Comparison of ENCODE assay signal across 1 cellular context in the genomic region with DNA sequence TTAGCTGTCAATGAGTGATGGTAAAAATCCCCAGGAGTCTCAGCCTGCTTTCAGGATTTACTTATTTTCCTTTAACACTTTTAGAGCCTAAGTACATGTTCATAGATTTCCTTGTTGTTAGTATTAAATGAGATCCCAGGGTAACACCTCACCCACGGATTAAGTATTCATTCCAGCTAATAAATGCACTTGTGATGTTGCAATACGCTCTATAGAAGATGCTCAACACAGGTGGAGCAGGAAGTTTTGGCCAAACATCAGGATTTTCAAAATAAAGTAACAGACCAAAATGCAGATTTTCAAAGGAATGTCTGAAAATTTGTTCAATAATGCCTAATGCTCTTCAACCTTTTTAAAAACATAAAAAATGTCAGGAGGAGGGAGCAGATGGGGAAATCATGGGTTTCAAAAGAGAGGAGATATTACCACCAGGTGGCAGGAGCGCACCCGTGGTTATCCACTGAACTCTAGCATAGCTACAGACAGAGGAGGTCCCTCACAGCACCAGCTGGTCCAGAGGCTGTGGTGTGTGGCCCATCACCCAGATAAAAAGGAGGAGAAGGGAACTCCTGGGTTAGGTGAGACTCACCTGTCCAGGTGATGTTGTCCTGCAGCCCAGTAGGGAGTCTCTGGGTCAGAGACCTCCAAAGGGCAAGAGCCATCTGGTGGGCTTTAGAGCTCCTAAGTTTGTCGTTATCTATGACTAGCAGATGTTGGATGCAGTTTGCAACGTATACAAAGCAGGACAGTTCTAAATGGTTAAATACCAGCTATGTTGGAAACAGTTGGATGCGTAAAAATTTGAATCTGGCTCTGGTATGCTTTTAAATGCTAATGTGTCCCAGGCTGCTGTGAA.
A peak's percentile ranks its signal among the peaks of the same experiment; 100 is the strongest.
TF ChIP-seq lines count a peak whose summit lies in the region.

No MANE protein-coding gene starts in this region.

TF ChIP-seq in K562, 482 proteins besides CTCF, POLR2A, EP300 and RAD21 (continued from another document):
- TF ChIP-seq MEIS2 (IDR thresholded peaks at IDR 0.05; ENCODE audit: partially characterized antibody) (no peak), CEBPB (tag; IDR thresholded peaks at IDR 0.05) (peak; percentile 92), CHCHD3 (CRISPR knock-in tag; IDR thresholded peaks at IDR 0.05) (no peak), SMC3 (conservative IDR thresholded peaks at IDR 0.05; ENCODE audit: insufficient read depth, low read depth, low read length) (peak; percentile 84), TEAD4 (IDR thresholded peaks at IDR 0.05; ENCODE audit: low read length) (0 out of 2 replicates have a peak, but pooled peaks have one; percentile 5), TEAD4 (CRISPR knock-in tag; IDR thresholded peaks at IDR 0.05; ENCODE audit: borderline replicate concordance) (no peak), HMG20B (CRISPR knock-in tag; IDR thresholded peaks at IDR 0.05) (no peak), NFYB (IDR thresholded peaks at IDR 0.05; ENCODE audit: extremely low read depth, insufficient read length) (no peak), ILF3 (IDR thresholded peaks at IDR 0.05; ENCODE audit: borderline replicate concordance) (no peak), SMAD3 (CRISPR knock-in tag; conservative IDR thresholded peaks at IDR 0.05) (no peak), C11orf30 (IDR thresholded peaks at IDR 0.05; ENCODE audit: low read depth) (no peak), ZNF384 (IDR thresholded peaks at IDR 0.05; ENCODE audit: low read depth, low read length) (0 out of 2 replicates have a peak, but pooled peaks have one; percentile 12), ARID1B (IDR thresholded peaks at IDR 0.05) (peak; percentile 68), ZNF586 (CRISPR knock-in tag; conservative IDR thresholded peaks at IDR 0.05) (no peak), HNRNPLL (IDR thresholded peaks at IDR 0.05; ENCODE audit: low read depth, low read length, poor library complexity, severe bottlenecking) (no peak), ZZZ3 (IDR thresholded peaks at IDR 0.05) (no peak), RB1 (IDR thresholded peaks at IDR 0.05; ENCODE audit: low read depth) (peak; percentile 28; the same call in 1 of the 2 replicates), LCOR (CRISPR knock-in tag; IDR thresholded peaks at IDR 0.05) (no peak), HEY1 (CRISPR knock-in tag; IDR thresholded peaks at IDR 0.05; ENCODE audit: borderline replicate concordance) (no peak), BACH1 (tag; IDR thresholded peaks at IDR 0.05) (no peak), MED1 (CRISPR knock-in tag; IDR thresholded peaks at IDR 0.05; ENCODE audit: borderline replicate concordance) (no peak), ERF (CRISPR knock-in tag; IDR thresholded peaks at IDR 0.05) (no peak), SRSF9 (IDR thresholded peaks at IDR 0.05; ENCODE audit: borderline replicate concordance, low read depth, low read length) (no peak), CBFA2T2 (conservative IDR thresholded peaks at IDR 0.05) (peak; percentile 65)
- TF ChIP-seq, protein P1, sequence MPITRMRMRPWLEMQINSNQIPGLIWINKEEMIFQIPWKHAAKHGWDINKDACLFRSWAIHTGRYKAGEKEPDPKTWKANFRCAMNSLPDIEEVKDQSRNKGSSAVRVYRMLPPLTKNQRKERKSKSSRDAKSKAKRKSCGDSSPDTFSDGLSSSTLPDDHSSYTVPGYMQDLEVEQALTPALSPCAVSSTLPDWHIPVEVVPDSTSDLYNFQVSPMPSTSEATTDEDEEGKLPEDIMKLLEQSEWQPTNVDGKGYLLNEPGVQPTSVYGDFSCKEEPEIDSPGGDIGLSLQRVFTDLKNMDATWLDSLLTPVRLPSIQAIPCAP (CRISPR knock-in tag; IDR thresholded peaks at IDR 0.05; ENCODE audit: borderline replicate concordance), result no peak
- TF ChIP-seq, protein P2, sequence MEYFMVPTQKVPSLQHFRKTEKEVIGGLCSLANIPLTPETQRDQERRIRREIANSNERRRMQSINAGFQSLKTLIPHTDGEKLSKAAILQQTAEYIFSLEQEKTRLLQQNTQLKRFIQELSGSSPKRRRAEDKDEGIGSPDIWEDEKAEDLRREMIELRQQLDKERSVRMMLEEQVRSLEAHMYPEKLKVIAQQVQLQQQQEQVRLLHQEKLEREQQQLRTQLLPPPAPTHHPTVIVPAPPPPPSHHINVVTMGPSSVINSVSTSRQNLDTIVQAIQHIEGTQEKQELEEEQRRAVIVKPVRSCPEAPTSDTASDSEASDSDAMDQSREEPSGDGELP (CRISPR knock-in tag; IDR thresholded peaks at IDR 0.05; ENCODE audit: borderline replicate concordance), result peak; percentile 83; the same call in 1 of the 2 replicates
- TF ChIP-seq, protein P3, sequence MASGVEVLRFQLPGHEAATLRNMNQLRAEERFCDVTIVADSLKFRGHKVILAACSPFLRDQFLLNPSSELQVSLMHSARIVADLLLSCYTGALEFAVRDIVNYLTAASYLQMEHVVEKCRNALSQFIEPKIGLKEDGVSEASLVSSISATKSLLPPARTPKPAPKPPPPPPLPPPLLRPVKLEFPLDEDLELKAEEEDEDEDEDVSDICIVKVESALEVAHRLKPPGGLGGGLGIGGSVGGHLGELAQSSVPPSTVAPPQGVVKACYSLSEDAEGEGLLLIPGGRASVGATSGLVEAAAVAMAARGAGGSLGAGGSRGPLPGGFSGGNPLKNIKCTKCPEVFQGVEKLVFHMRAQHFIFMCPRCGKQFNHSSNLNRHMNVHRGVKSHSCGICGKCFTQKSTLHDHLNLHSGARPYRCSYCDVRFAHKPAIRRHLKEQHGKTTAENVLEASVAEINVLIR (CRISPR knock-in tag; IDR thresholded peaks at IDR 0.05), result no peak
- TF ChIP-seq, protein P4, sequence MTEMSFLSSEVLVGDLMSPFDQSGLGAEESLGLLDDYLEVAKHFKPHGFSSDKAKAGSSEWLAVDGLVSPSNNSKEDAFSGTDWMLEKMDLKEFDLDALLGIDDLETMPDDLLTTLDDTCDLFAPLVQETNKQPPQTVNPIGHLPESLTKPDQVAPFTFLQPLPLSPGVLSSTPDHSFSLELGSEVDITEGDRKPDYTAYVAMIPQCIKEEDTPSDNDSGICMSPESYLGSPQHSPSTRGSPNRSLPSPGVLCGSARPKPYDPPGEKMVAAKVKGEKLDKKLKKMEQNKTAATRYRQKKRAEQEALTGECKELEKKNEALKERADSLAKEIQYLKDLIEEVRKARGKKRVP (CRISPR knock-in tag; IDR thresholded peaks at IDR 0.05), result no peak
- TF ChIP-seq, protein P5, sequence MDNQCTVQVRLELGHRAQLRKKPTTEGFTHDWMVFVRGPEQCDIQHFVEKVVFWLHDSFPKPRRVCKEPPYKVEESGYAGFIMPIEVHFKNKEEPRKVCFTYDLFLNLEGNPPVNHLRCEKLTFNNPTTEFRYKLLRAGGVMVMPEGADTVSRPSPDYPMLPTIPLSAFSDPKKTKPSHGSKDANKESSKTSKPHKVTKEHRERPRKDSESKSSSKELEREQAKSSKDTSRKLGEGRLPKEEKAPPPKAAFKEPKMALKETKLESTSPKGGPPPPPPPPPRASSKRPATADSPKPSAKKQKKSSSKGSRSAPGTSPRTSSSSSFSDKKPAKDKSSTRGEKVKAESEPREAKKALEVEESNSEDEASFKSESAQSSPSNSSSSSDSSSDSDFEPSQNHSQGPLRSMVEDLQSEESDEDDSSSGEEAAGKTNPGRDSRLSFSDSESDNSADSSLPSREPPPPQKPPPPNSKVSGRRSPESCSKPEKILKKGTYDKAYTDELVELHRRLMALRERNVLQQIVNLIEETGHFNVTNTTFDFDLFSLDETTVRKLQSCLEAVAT (IDR thresholded peaks at IDR 0.05), result no peak
- TF ChIP-seq, protein P6, sequence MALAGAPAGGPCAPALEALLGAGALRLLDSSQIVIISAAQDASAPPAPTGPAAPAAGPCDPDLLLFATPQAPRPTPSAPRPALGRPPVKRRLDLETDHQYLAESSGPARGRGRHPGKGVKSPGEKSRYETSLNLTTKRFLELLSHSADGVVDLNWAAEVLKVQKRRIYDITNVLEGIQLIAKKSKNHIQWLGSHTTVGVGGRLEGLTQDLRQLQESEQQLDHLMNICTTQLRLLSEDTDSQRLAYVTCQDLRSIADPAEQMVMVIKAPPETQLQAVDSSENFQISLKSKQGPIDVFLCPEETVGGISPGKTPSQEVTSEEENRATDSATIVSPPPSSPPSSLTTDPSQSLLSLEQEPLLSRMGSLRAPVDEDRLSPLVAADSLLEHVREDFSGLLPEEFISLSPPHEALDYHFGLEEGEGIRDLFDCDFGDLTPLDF (CRISPR knock-in tag; IDR thresholded peaks at IDR 0.05), result peak; percentile 31; the same call in 1 of the 2 replicates
- TF ChIP-seq, protein P7, sequence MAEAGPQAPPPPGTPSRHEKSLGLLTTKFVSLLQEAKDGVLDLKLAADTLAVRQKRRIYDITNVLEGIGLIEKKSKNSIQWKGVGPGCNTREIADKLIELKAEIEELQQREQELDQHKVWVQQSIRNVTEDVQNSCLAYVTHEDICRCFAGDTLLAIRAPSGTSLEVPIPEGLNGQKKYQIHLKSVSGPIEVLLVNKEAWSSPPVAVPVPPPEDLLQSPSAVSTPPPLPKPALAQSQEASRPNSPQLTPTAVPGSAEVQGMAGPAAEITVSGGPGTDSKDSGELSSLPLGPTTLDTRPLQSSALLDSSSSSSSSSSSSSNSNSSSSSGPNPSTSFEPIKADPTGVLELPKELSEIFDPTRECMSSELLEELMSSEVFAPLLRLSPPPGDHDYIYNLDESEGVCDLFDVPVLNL (CRISPR knock-in tag; IDR thresholded peaks at IDR 0.05; ENCODE audit: low read depth), result no peak
- TF ChIP-seq, protein P8, sequence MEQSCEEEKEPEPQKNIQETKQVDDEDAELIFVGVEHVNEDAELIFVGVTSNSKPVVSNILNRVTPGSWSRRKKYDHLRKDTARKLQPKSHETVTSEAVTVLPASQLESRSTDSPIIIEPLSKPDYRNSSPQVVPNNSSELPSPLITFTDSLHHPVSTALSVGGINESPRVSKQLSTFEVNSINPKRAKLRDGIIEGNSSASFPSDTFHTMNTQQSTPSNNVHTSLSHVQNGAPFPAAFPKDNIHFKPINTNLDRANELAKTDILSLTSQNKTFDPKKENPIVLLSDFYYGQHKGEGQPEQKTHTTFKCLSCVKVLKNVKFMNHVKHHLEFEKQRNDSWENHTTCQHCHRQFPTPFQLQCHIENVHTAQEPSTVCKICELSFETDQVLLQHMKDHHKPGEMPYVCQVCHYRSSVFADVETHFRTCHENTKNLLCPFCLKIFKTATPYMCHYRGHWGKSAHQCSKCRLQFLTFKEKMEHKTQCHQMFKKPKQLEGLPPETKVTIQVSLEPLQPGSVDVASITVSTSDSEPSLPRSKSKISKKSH (CRISPR knock-in tag; IDR thresholded peaks at IDR 0.05), result no peak
- TF ChIP-seq, protein P9, sequence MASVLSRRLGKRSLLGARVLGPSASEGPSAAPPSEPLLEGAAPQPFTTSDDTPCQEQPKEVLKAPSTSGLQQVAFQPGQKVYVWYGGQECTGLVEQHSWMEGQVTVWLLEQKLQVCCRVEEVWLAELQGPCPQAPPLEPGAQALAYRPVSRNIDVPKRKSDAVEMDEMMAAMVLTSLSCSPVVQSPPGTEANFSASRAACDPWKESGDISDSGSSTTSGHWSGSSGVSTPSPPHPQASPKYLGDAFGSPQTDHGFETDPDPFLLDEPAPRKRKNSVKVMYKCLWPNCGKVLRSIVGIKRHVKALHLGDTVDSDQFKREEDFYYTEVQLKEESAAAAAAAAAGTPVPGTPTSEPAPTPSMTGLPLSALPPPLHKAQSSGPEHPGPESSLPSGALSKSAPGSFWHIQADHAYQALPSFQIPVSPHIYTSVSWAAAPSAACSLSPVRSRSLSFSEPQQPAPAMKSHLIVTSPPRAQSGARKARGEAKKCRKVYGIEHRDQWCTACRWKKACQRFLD (CRISPR knock-in tag; IDR thresholded peaks at IDR 0.05), result no peak
- TF ChIP-seq, protein P10, sequence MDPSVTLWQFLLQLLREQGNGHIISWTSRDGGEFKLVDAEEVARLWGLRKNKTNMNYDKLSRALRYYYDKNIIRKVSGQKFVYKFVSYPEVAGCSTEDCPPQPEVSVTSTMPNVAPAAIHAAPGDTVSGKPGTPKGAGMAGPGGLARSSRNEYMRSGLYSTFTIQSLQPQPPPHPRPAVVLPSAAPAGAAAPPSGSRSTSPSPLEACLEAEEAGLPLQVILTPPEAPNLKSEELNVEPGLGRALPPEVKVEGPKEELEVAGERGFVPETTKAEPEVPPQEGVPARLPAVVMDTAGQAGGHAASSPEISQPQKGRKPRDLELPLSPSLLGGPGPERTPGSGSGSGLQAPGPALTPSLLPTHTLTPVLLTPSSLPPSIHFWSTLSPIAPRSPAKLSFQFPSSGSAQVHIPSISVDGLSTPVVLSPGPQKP (CRISPR knock-in tag; IDR thresholded peaks at IDR 0.05), result no peak
